1 cellular context compared by ENCODE assay signal in genomic region chr21:37073417-37074194, GRCh38.
TF ChIP-seq lines count a peak whose summit lies in the region.

No MANE protein-coding gene starts in this region.

TF ChIP-seq in GM12878, 131 proteins besides CTCF, POLR2A, EP300 and RAD21 (continued from another document):
- no peak for TF ChIP-seq ZNF592 (IDR thresholded peaks at IDR 0.05)
- TF ChIP-seq KAT2A (conservative IDR thresholded peaks at IDR 0.05; ENCODE audit: control insufficient read depth, low read depth, low read length), result no peak
- TF ChIP-seq PRDM15 (CRISPR knock-in tag; IDR thresholded peaks at IDR 0.05), result no peak
- TF ChIP-seq ATF2 (IDR thresholded peaks at IDR 0.05; ENCODE audit: low read length), result no peak
- no peak for TF ChIP-seq SREBF2 (IDR thresholded peaks at IDR 0.05; ENCODE audit: low read length)
- no peak for TF ChIP-seq SMC3 (IDR thresholded peaks at IDR 0.05; ENCODE audit: borderline replicate concordance, low read length)
- TF ChIP-seq NR2F1 (conservative IDR thresholded peaks at IDR 0.05), result 0 out of 2 replicates have a peak, but pooled peaks have one; percentile 27
- TF ChIP-seq ATF3 (IDR thresholded peaks at IDR 0.05; ENCODE audit: borderline replicate concordance, extremely low read depth, low read depth, low read length), result no peak
- TF ChIP-seq RCOR1 (conservative IDR thresholded peaks at IDR 0.05; ENCODE audit: low read depth, low read length), result no peak
